In genomic region chr11:44623716-44624491, GRCh38 we compare ENCODE assay signal across 10 cellular contexts. TPM values are rescaled to one million over a fixed set of nuclear protein-coding genes. Genes with fewer than 3 reads are reported as not detected.
DNase-seq lines count a peak whose midpoint lies in the region; ATAC-seq and FAIRE-seq lines count a peak whose summit lies in the region.
"Had no signal": no experiment of that assay in that cellular context is flagged by ENCODE, and none has a peak within 500 bp of the region (broad histone marks: within the 10 kb centered on the region; RNA-seq: fewer than 3 reads in every experiment).

No MANE protein-coding gene starts in this region.

- H3K27ac Mint-ChIP-seq in activated naive CD4-positive, alpha-beta T cell treated with anti-CD3 and anti-CD28 coated beads, Interleukin-2, amount 50 U/mL, for 72 hours, result peak overlapping the region; percentile 82 to 86

- no peaks in the 10 kb centered on the region for H3K9me3 ChIP-seq in GM23248 (ENCODE audit: low read depth)

- peaks cover 5% of the 10 kb centered on the region for H3K9me3 Mint-ChIP-seq in activated T-cell treated with anti-CD3 and anti-CD28 coated beads, Interleukin-2, amount 50 U/mL, for 4 hours
- H3K9me3 Mint-ChIP-seq in activated naive CD4-positive, alpha-beta T cell treated with anti-CD3 and anti-CD28 coated beads, Interleukin-2, amount 50 U/mL, for 72 hours, result no peaks in the 10 kb centered on the region
- H3K9me3 Mint-ChIP-seq: CD8-positive, alpha-beta memory T cell had no signal

- H2AFZ ChIP-seq in GM23248, result no peak overlapping the region

- DNase-seq in activated T-cell treated with anti-CD3 and anti-CD28 coated beads, Interleukin-2, amount 50 U/mL, for 1 hour, result peak; percentile 13
- no peak for DNase-seq in activated T-cell treated with anti-CD3 and anti-CD28 coated beads, Interleukin-2, amount 50 U/mL, for 4 hours
- peak; percentile 2 to 54 for DNase-seq in activated naive CD4-positive, alpha-beta T cell treated with anti-CD3 and anti-CD28 coated beads, Interleukin-2, amount 50 U/mL, for 72 hours (ENCODE audit: low spot score in 2 of 2)
- peak; percentile 42 to 57 for DNase-seq in lung microvascular endothelial cell (ENCODE audit: low read depth in 2 of 2)
- DNase-seq in urothelium cell line (ENCODE audit: low spot score), result peak; percentile 57
- DNase-seq in GM23248, result no peak
- no peak for DNase-seq in NCI-H187 treated with DMSO at 0.1 percent for 48 hours (lab: John Stamatoyannopoulos, UW)

- no peak for ATAC-seq in activated T-cell treated with anti-CD3 and anti-CD28 coated beads, Interleukin-2, amount 50 U/mL, for 4 hours
- peak in 1 of 2 donors; percentile 18 for ATAC-seq in activated naive CD4-positive, alpha-beta T cell treated with anti-CD3 and anti-CD28 coated beads, Interleukin-2, amount 50 U/mL, for 72 hours
- no peak for ATAC-seq in GM18867 (IDR thresholded peaks at IDR 0.05; ENCODE audit: unreplicated experiment)

- no peak overlapping the region for H3K4me3 ChIP-seq in GM23248

- H3K36me3 Mint-ChIP-seq in activated T-cell treated with anti-CD3 and anti-CD28 coated beads, Interleukin-2, amount 50 U/mL, for 4 hours (ENCODE audit: insufficient read depth), result peaks cover 19% of the 10 kb centered on the region
- peaks cover under 1 to 6% of the 10 kb centered on the region in 2 donors for H3K36me3 Mint-ChIP-seq in activated naive CD4-positive, alpha-beta T cell treated with anti-CD3 and anti-CD28 coated beads, Interleukin-2, amount 50 U/mL, for 72 hours

- no peaks in the 10 kb centered on the region for H4K20me1 ChIP-seq in GM23248 (ENCODE audit: insufficient read depth)

- no peaks in the 10 kb centered on the region for H3K4me1 ChIP-seq in GM23248 (ENCODE audit: insufficient read depth)

- no peaks in the 10 kb centered on the region for H3K9me2 ChIP-seq in GM23248 (ENCODE audit: insufficient read depth)

- FAIRE-seq in urothelium cell line (lab: Jason Lieb, UNC), result peak; percentile 52

- H3K36me3 ChIP-seq in GM23248 (ENCODE audit: low read depth), result no peaks in the 10 kb centered on the region

- H3K4me1 Mint-ChIP-seq in activated T-cell treated with anti-CD3 and anti-CD28 coated beads, Interleukin-2, amount 50 U/mL, for 4 hours (ENCODE audit: low read depth), result peaks cover 31% of the 10 kb centered on the region

- in situ Hi-C loops in GM23248 (cut with MboI), result loop anchor here (5.0 kb wide), 1 partner anchor 283 kb away; no protein-coding TSS in a partner anchor

- no peaks in the 10 kb centered on the region for H3K27me3 Mint-ChIP-seq in activated T-cell treated with anti-CD3 and anti-CD28 coated beads, Interleukin-2, amount 50 U/mL, for 4 hours (ENCODE audit: low read depth)
- H3K27me3 Mint-ChIP-seq: CD8-positive, alpha-beta memory T cell had no signal

- no peak overlapping the region for H3K27ac ChIP-seq in GM23248
- H3K27ac ChIP-seq: KMS-11 had no signal

- H3K4me3 Mint-ChIP-seq in activated T-cell treated with anti-CD3 and anti-CD28 coated beads, Interleukin-2, amount 50 U/mL, for 4 hours, result no peak overlapping the region
- H3K4me3 Mint-ChIP-seq: CD8-positive, alpha-beta memory T cell had no signal

- no peaks in the 10 kb centered on the region for H3F3A ChIP-seq in GM23248 (ENCODE audit: insufficient read depth)

- no peak overlapping the region for H3K4me2 ChIP-seq in GM23248 (ENCODE audit: unreplicated experiment)
- H3K4me2 ChIP-seq: KMS-11 had no signal

- WGBS in GM23248 (ENCODE audit: low coverage in 1 of 2, low lambda C conversion rate in 2 of 2, missing lambda C conversion rate in 2 of 2), 2 experiments, result 78 to 81% methylated on average over 7 to 8 of the region's 8 CpGs

- 0 out of 2 replicates have a peak, but pooled peaks cover 8% of the 10 kb centered on the region for H3K27me3 ChIP-seq in GM23248 (replicated peaks; ENCODE audit: insufficient read depth)

- H3K9ac ChIP-seq in GM23248, result no peak overlapping the region
- H3K9ac ChIP-seq: KMS-11 had no signal

- H3K79me2 ChIP-seq in GM23248 (ENCODE audit: insufficient read depth), result no peaks in the 10 kb centered on the region

RNA-seq across cellular contexts. Expression of gene CD82, which starts 58.4 kb away (rescaled TPM):
- total RNA-seq in activated T-cell treated with anti-CD3 and anti-CD28 coated beads, Interleukin-2, amount 50 U/mL, for 4 hours, result 100 to 1,000 TPM; 364 to 594 (median 428) TPM
- total RNA-seq in activated naive CD4-positive, alpha-beta T cell treated with anti-CD3 and anti-CD28 coated beads, Interleukin-2, amount 50 U/mL, for 72 hours, result 100 to 1,000 TPM; 270 to 324 TPM
- total RNA-seq in lung microvascular endothelial cell, result 4.8 and 18.5 TPM in 2 replicates
- 4.8 and 9.9 TPM in 2 replicates for total RNA-seq in GM23248 (2014; rRNA removed; shearing (Covaris generic))
- polyA plus RNA-seq in GM23248 (2016; fragmentation: Nextera tagmentation; extraction: Ambion mirVana), result 6.0 and 8.6 TPM in 2 replicates

Comparison
In these comparisons a context has a peak if more than half of its experiments do, and no peak if none do; other contexts are left out.
1. DNase-seq: peak in activated T-cell treated with anti-CD3 and anti-CD28 coated beads, Interleukin-2, amount 50 U/mL, for 1 hour (single experiment), activated naive CD4-positive, alpha-beta T cell treated with anti-CD3 and anti-CD28 coated beads, Interleukin-2, amount 50 U/mL, for 72 hours (2 of 2), lung microvascular endothelial cell (2 of 2) and urothelium cell line (single experiment); none in activated T-cell treated with anti-CD3 and anti-CD28 coated beads, Interleukin-2, amount 50 U/mL, for 4 hours (single experiment), GM23248 (single experiment) and NCI-H187 treated with DMSO at 0.1 percent for 48 hours (single experiment).
2. RNA of gene CD82, which starts 58.4 kb away (total RNA-seq): 364 to 594 TPM in activated T-cell treated with anti-CD3 and anti-CD28 coated beads, Interleukin-2, amount 50 U/mL, for 4 hours and 270 to 324 TPM in activated naive CD4-positive, alpha-beta T cell treated with anti-CD3 and anti-CD28 coated beads, Interleukin-2, amount 50 U/mL, for 72 hours; 4.8 to 18.5 TPM in lung microvascular endothelial cell and 4.8 to 9.9 TPM in GM23248; every median in the first group is over 10 times any median in the second.